Comparison of ENCODE assay signal across 1 cellular context in the genomic region with DNA sequence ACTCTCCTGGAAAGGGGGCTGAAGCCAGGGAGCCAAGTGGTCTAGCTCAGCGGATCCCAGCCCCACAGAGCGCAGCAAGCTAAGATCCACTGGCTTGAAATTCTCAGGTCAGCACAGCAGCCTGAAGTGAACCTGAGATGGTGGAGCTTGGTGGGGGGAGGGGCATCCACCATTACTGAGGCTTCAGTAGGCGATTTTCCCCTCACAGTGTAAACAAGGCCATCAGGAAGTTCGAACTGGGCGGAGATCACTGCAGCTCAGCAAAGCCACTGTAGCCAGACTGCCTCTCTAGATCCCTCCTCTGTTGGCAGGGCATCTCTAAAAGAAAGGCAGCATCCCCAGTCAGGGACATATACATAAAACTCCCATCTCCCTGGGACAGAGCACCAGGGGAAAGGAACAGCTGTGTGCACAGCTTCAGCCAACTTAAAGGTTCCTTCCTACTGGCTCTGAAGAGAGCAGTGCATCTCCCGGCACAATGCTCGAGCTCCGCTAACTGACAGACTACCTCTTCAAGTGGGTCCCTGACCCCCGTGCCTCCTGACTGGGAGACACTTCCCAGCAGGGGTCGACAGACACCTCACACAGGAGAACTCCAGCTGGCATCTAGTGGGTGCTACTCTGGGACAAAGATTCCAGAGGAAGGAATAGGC.
TF ChIP-seq lines count a peak whose summit lies in the region.

No MANE protein-coding gene starts in this region.

TF ChIP-seq in HepG2, 621 proteins besides CTCF, POLR2A, EP300 and RAD21 (continued from another document):
- TF ChIP-seq, protein P1, sequence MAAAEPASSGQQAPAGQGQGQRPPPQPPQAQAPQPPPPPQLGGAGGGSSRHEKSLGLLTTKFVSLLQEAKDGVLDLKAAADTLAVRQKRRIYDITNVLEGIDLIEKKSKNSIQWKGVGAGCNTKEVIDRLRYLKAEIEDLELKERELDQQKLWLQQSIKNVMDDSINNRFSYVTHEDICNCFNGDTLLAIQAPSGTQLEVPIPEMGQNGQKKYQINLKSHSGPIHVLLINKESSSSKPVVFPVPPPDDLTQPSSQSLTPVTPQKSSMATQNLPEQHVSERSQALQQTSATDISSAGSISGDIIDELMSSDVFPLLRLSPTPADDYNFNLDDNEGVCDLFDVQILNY (CRISPR knock-in tag; conservative IDR thresholded peaks at IDR 0.05), result no peak
- TF ChIP-seq FOXK1 (CRISPR knock-in tag; IDR thresholded peaks at IDR 0.05; ENCODE audit: borderline replicate concordance, low read depth), result peak; percentile 46; the same call in 1 of the 2 replicates
- peak; percentile 79 for TF ChIP-seq FOXA3 (CRISPR knock-in tag; IDR thresholded peaks at IDR 0.05)
- 0 out of 2 replicates have a peak, but pooled peaks have one; percentile 24 for TF ChIP-seq ZIK1 (CRISPR knock-in tag; IDR thresholded peaks at IDR 0.05; ENCODE audit: borderline replicate concordance, low read depth)
- TF ChIP-seq IKZF4 (CRISPR knock-in tag; IDR thresholded peaks at IDR 0.05; ENCODE audit: borderline replicate concordance, low read depth, not compliant biosample characterization), result no peak
- TF ChIP-seq, protein P2, sequence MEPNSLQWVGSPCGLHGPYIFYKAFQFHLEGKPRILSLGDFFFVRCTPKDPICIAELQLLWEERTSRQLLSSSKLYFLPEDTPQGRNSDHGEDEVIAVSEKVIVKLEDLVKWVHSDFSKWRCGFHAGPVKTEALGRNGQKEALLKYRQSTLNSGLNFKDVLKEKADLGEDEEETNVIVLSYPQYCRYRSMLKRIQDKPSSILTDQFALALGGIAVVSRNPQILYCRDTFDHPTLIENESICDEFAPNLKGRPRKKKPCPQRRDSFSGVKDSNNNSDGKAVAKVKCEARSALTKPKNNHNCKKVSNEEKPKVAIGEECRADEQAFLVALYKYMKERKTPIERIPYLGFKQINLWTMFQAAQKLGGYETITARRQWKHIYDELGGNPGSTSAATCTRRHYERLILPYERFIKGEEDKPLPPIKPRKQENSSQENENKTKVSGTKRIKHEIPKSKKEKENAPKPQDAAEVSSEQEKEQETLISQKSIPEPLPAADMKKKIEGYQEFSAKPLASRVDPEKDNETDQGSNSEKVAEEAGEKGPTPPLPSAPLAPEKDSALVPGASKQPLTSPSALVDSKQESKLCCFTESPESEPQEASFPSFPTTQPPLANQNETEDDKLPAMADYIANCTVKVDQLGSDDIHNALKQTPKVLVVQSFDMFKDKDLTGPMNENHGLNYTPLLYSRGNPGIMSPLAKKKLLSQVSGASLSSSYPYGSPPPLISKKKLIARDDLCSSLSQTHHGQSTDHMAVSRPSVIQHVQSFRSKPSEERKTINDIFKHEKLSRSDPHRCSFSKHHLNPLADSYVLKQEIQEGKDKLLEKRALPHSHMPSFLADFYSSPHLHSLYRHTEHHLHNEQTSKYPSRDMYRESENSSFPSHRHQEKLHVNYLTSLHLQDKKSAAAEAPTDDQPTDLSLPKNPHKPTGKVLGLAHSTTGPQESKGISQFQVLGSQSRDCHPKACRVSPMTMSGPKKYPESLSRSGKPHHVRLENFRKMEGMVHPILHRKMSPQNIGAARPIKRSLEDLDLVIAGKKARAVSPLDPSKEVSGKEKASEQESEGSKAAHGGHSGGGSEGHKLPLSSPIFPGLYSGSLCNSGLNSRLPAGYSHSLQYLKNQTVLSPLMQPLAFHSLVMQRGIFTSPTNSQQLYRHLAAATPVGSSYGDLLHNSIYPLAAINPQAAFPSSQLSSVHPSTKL (CRISPR knock-in tag; IDR thresholded peaks at IDR 0.05), result 0 out of 2 replicates have a peak, but pooled peaks have one; percentile 34
- TF ChIP-seq, protein P3, sequence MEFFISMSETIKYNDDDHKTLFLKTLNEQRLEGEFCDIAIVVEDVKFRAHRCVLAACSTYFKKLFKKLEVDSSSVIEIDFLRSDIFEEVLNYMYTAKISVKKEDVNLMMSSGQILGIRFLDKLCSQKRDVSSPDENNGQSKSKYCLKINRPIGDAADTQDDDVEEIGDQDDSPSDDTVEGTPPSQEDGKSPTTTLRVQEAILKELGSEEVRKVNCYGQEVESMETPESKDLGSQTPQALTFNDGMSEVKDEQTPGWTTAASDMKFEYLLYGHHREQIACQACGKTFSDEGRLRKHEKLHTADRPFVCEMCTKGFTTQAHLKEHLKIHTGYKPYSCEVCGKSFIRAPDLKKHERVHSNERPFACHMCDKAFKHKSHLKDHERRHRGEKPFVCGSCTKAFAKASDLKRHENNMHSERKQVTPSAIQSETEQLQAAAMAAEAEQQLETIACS (CRISPR knock-in tag; IDR thresholded peaks at IDR 0.05), result no peak
- TF ChIP-seq, protein P4, sequence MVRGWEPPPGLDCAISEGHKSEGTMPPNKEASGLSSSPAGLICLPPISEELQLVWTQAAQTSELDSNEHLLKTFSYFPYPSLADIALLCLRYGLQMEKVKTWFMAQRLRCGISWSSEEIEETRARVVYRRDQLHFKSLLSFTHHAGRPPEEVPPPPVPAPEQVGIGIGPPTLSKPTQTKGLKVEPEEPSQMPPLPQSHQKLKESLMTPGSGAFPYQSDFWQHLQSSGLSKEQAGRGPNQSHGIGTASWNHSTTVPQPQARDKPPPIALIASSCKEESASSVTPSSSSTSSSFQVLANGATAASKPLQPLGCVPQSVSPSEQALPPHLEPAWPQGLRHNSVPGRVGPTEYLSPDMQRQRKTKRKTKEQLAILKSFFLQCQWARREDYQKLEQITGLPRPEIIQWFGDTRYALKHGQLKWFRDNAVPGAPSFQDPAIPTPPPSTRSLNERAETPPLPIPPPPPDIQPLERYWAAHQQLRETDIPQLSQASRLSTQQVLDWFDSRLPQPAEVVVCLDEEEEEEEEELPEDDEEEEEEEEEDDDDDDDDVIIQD (CRISPR knock-in tag; IDR thresholded peaks at IDR 0.05; ENCODE audit: low read depth), result peak; percentile 93; the same call in 1 of the 2 replicates
- TF ChIP-seq, protein P5, sequence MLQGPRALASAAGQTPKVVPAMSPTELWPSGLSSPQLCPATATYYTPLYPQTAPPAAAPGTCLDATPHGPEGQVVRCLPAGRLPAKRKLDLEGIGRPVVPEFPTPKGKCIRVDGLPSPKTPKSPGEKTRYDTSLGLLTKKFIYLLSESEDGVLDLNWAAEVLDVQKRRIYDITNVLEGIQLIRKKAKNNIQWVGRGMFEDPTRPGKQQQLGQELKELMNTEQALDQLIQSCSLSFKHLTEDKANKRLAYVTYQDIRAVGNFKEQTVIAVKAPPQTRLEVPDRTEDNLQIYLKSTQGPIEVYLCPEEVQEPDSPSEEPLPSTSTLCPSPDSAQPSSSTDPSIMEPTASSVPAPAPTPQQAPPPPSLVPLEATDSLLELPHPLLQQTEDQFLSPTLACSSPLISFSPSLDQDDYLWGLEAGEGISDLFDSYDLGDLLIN (CRISPR knock-in tag; IDR thresholded peaks at IDR 0.05; ENCODE audit: borderline replicate concordance), result no peak
- TF ChIP-seq FOXA1 (IDR thresholded peaks at IDR 0.05), result no peak
- TF ChIP-seq FOXA1 (CRISPR knock-in tag; IDR thresholded peaks at IDR 0.05), result peak; percentile 68
- TF ChIP-seq SP5 (CRISPR knock-in tag; IDR thresholded peaks at IDR 0.05; ENCODE audit: borderline replicate concordance, low read depth), result peak; percentile 25; the same call in 1 of the 2 replicates
- 0 out of 2 replicates have a peak, but pooled peaks have one; percentile 25 for TF ChIP-seq ZFX (CRISPR knock-in tag; IDR thresholded peaks at IDR 0.05; ENCODE audit: low read depth)
- TF ChIP-seq, protein P6, sequence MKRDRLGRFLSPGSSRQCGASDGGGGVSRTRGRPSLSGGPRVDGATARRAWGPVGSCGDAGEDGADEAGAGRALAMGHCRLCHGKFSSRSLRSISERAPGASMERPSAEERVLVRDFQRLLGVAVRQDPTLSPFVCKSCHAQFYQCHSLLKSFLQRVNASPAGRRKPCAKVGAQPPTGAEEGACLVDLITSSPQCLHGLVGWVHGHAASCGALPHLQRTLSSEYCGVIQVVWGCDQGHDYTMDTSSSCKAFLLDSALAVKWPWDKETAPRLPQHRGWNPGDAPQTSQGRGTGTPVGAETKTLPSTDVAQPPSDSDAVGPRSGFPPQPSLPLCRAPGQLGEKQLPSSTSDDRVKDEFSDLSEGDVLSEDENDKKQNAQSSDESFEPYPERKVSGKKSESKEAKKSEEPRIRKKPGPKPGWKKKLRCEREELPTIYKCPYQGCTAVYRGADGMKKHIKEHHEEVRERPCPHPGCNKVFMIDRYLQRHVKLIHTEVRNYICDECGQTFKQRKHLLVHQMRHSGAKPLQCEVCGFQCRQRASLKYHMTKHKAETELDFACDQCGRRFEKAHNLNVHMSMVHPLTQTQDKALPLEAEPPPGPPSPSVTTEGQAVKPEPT (CRISPR knock-in tag; IDR thresholded peaks at IDR 0.05; ENCODE audit: low read depth), result no peak
- TF ChIP-seq HOXA3 (CRISPR knock-in tag; IDR thresholded peaks at IDR 0.05), result peak; percentile 49; the same call in 1 of the 2 replicates
- no peak for TF ChIP-seq STAG1 (CRISPR knock-in tag; IDR thresholded peaks at IDR 0.05)
- TF ChIP-seq POGZ (CRISPR knock-in tag; IDR thresholded peaks at IDR 0.05), result peak; percentile 77
- no peak for TF ChIP-seq NCOR1 (IDR thresholded peaks at IDR 0.05; ENCODE audit: borderline replicate concordance, low read length)
- peak; percentile 46 for TF ChIP-seq YY1 (IDR thresholded peaks at IDR 0.05; ENCODE audit: insufficient read depth, insufficient replicate concordance, low read depth, low read length)
- TF ChIP-seq, protein P7, sequence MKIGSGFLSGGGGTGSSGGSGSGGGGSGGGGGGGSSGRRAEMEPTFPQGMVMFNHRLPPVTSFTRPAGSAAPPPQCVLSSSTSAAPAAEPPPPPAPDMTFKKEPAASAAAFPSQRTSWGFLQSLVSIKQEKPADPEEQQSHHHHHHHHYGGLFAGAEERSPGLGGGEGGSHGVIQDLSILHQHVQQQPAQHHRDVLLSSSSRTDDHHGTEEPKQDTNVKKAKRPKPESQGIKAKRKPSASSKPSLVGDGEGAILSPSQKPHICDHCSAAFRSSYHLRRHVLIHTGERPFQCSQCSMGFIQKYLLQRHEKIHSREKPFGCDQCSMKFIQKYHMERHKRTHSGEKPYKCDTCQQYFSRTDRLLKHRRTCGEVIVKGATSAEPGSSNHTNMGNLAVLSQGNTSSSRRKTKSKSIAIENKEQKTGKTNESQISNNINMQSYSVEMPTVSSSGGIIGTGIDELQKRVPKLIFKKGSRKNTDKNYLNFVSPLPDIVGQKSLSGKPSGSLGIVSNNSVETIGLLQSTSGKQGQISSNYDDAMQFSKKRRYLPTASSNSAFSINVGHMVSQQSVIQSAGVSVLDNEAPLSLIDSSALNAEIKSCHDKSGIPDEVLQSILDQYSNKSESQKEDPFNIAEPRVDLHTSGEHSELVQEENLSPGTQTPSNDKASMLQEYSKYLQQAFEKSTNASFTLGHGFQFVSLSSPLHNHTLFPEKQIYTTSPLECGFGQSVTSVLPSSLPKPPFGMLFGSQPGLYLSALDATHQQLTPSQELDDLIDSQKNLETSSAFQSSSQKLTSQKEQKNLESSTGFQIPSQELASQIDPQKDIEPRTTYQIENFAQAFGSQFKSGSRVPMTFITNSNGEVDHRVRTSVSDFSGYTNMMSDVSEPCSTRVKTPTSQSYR (CRISPR knock-in tag; IDR thresholded peaks at IDR 0.05; ENCODE audit: borderline replicate concordance), result peak; percentile 87
- TF ChIP-seq POLR2AphosphoS2 (IDR thresholded peaks at IDR 0.05; ENCODE audit: low read depth, low read length), result no peak
- TF ChIP-seq, protein P8, sequence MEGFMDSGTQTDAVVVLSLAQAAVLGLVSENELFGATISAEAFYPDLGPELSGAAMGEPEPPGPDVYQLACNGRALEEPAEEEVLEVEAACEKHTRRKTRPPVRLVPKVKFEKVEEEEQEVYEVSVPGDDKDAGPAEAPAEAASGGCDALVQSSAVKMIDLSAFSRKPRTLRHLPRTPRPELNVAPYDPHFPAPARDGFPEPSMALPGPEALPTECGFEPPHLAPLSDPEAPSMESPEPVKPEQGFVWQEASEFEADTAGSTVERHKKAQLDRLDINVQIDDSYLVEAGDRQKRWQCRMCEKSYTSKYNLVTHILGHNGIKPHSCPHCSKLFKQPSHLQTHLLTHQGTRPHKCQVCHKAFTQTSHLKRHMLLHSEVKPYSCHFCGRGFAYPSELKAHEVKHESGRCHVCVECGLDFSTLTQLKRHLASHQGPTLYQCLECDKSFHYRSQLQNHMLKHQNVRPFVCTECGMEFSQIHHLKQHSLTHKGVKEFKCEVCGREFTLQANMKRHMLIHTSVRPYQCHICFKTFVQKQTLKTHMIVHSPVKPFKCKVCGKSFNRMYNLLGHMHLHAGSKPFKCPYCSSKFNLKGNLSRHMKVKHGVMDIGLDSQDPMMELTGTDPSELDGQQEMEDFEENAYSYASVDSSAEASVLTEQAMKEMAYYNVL (CRISPR knock-in tag; IDR thresholded peaks at IDR 0.05; ENCODE audit: borderline replicate concordance), result no peak
- TF ChIP-seq, protein P9, sequence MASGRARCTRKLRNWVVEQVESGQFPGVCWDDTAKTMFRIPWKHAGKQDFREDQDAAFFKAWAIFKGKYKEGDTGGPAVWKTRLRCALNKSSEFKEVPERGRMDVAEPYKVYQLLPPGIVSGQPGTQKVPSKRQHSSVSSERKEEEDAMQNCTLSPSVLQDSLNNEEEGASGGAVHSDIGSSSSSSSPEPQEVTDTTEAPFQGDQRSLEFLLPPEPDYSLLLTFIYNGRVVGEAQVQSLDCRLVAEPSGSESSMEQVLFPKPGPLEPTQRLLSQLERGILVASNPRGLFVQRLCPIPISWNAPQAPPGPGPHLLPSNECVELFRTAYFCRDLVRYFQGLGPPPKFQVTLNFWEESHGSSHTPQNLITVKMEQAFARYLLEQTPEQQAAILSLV (CRISPR knock-in tag; IDR thresholded peaks at IDR 0.05; ENCODE audit: borderline replicate concordance), result 0 out of 2 replicates have a peak, but pooled peaks have one; percentile 34
- TF ChIP-seq, protein P10, sequence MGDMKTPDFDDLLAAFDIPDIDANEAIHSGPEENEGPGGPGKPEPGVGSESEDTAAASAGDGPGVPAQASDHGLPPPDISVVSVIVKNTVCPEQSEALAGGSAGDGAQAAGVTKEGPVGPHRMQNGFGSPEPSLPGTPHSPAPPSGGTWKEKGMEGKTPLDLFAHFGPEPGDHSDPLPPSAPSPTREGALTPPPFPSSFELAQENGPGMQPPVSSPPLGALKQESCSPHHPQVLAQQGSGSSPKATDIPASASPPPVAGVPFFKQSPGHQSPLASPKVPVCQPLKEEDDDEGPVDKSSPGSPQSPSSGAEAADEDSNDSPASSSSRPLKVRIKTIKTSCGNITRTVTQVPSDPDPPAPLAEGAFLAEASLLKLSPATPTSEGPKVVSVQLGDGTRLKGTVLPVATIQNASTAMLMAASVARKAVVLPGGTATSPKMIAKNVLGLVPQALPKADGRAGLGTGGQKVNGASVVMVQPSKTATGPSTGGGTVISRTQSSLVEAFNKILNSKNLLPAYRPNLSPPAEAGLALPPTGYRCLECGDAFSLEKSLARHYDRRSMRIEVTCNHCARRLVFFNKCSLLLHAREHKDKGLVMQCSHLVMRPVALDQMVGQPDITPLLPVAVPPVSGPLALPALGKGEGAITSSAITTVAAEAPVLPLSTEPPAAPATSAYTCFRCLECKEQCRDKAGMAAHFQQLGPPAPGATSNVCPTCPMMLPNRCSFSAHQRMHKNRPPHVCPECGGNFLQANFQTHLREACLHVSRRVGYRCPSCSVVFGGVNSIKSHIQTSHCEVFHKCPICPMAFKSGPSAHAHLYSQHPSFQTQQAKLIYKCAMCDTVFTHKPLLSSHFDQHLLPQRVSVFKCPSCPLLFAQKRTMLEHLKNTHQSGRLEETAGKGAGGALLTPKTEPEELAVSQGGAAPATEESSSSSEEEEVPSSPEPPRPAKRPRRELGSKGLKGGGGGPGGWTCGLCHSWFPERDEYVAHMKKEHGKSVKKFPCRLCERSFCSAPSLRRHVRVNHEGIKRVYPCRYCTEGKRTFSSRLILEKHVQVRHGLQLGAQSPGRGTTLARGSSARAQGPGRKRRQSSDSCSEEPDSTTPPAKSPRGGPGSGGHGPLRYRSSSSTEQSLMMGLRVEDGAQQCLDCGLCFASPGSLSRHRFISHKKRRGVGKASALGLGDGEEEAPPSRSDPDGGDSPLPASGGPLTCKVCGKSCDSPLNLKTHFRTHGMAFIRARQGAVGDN (CRISPR knock-in tag; IDR thresholded peaks at IDR 0.05), result peak; percentile 15; the same call in 1 of the 2 replicates
